ENCODE assay signal across 18 cellular contexts in genomic region chr1:219432191-219432606, GRCh38.
DNase-seq lines count a peak whose midpoint lies in the region; FAIRE-seq and TF ChIP-seq lines count a peak whose summit lies in the region.
"Had no signal": no experiment of that assay in that cellular context is flagged by ENCODE, and none has a peak within 500 bp of the region (broad histone marks: within the 10 kb centered on the region; RNA-seq: fewer than 3 reads in every experiment).

No MANE protein-coding gene starts in this region.

- H3K4me2 ChIP-seq in astrocyte (ENCODE audit: low read length) (no peak overlapping the region), H9 (ENCODE audit: insufficient read depth, insufficient read length, low read length) (no peak overlapping the region)
- H3K4me2 ChIP-seq: BLaER1 had no signal

- no peak overlapping the region for H3K23ac ChIP-seq in H9 (ENCODE audit: insufficient read length, low read depth, low read length)

- intact Hi-C loops in esophagus muscularis mucosa (cut with DNase I) = no loop called here

- no peak overlapping the region for H4K5ac ChIP-seq in H9 (ENCODE audit: insufficient read length, low read depth, low read length)

- H3K18ac ChIP-seq in H9 (ENCODE audit: insufficient read length, low read depth, low read length) = no peak overlapping the region

- no peaks in the 10 kb centered on the region for H4K20me1 ChIP-seq in astrocyte (ENCODE audit: insufficient read depth, low read length)
- no peaks in the 10 kb centered on the region for H4K20me1 ChIP-seq in H9 (ENCODE audit: control insufficient read depth, insufficient read depth, insufficient read length)
- H4K20me1 ChIP-seq: BLaER1 had no signal

- no peaks in the 10 kb centered on the region for H3K79me1 ChIP-seq in H9 (ENCODE audit: insufficient read depth, low read depth, low read length, poor library complexity, severe bottlenecking)

- no peak overlapping the region for H3K4ac ChIP-seq in H9 (ENCODE audit: low read depth, low read length)

- no peak overlapping the region for H2BK20ac ChIP-seq in H9 (ENCODE audit: low read depth, low read length, poor library complexity, severe bottlenecking)

- H2AFZ ChIP-seq in astrocyte (ENCODE audit: low read depth, low read length) (no peak overlapping the region), H9 (ENCODE audit: low read length) (no peak overlapping the region)

- H3K9me3 Mint-ChIP-seq in astrocyte (ENCODE audit: unreplicated experiment) = no peaks in the 10 kb centered on the region
- no peaks in the 10 kb centered on the region for H3K9me3 Mint-ChIP-seq in nephron
- no peaks in the 10 kb centered on the region for H3K9me3 Mint-ChIP-seq in H9

- no peak overlapping the region for H4K8ac ChIP-seq in H9 (replicated peaks; ENCODE audit: insufficient read length, low read depth, low read length)

- H3K79me2 ChIP-seq in astrocyte (ENCODE audit: insufficient read depth, low read length) (no peaks in the 10 kb centered on the region), H9 (ENCODE audit: insufficient read depth, low read length) (no peaks in the 10 kb centered on the region)

- H3K27ac ChIP-seq in astrocyte (ENCODE audit: low read depth, low read length) (no peak overlapping the region), esophagus muscularis mucosa (replicated peaks in 1 of 4) (no peak overlapping the region), H9 (ENCODE audit: insufficient read length, low read depth, low read length) (no peak overlapping the region)
- H3K27ac ChIP-seq: 22Rv1, BLaER1 had no signal

- H3K14ac ChIP-seq in H9 (ENCODE audit: insufficient read depth, low read length) = no peak overlapping the region

- H2BK5ac ChIP-seq in H9 (ENCODE audit: insufficient read length, low read length) = no peak overlapping the region

- WGBS in esophagus muscularis mucosa = 88% methylated on average over 3 of the region's 3 CpGs
- WGBS in H9 (ENCODE audit: extremely low coverage, insufficient read length, low lambda C conversion rate) = no CpG with 5 or more reads among the region's 3 CpGs

- no peak overlapping the region for H3K56ac ChIP-seq in H9 (ENCODE audit: insufficient read length, low read depth, low read length)

- no peak overlapping the region for H3K9ac ChIP-seq in astrocyte (ENCODE audit: low read length)
- H3K9ac ChIP-seq in H9 (ENCODE audit: extremely low read depth, insufficient read length, low read length) = no peak overlapping the region
- H3K9ac ChIP-seq: BLaER1 had no signal

- no peaks in the 10 kb centered on the region for H3K36me3 Mint-ChIP-seq in astrocyte (ENCODE audit: low read depth, unreplicated experiment)
- H3K36me3 Mint-ChIP-seq in nephron (ENCODE audit: low read depth) = no peaks in the 10 kb centered on the region
- H3K36me3 Mint-ChIP-seq in H9 (ENCODE audit: insufficient read depth in 1 of 3, low read depth in 3 of 3) = no peaks in the 10 kb centered on the region

- no peak overlapping the region for H3T11ph ChIP-seq in H9 (ENCODE audit: low read length)

- H3K27me3 ChIP-seq in astrocyte (ENCODE audit: insufficient read depth, low read length) = no peaks in the 10 kb centered on the region
- H3K27me3 ChIP-seq in esophagus muscularis mucosa = no peaks in the 10 kb centered on the region
- no peaks in the 10 kb centered on the region for H3K27me3 ChIP-seq in H9 (ENCODE audit: insufficient read depth, low read length)
- H3K27me3 ChIP-seq: BLaER1 had no signal

- H3K4me1 Mint-ChIP-seq in astrocyte (ENCODE audit: low read depth, unreplicated experiment) (peaks cover 3% of the 10 kb centered on the region), nephron (peaks cover 46% of the 10 kb centered on the region), H9 (peaks cover 26 to 27% of the 10 kb centered on the region in 2 experiments)

- H3K4me1 ChIP-seq in astrocyte (ENCODE audit: insufficient read depth, low read length) (no peaks in the 10 kb centered on the region), esophagus muscularis mucosa (peaks cover 0 to 10% (median 9%) of the 10 kb centered on the region in 4 donors), H9 (ENCODE audit: insufficient read depth, low read length) (peaks cover 4% of the 10 kb centered on the region; the same call in 1 of the 2 replicates)
- H3K4me1 ChIP-seq: BLaER1 had no signal

- H3K9me3 ChIP-seq in astrocyte (ENCODE audit: insufficient read depth, low read depth, low read length) = no peaks in the 10 kb centered on the region
- no peaks in the 10 kb centered on the region for H3K9me3 ChIP-seq in esophagus muscularis mucosa
- no peaks in the 10 kb centered on the region for H3K9me3 ChIP-seq in H9 (ENCODE audit: control insufficient read depth, low read depth, low read length)
- H3K9me3 ChIP-seq: BLaER1, HAP-1 had no signal

- peak; percentile 6 for DNase-seq in NCI-H146 (lab: John Stamatoyannopoulos, UW)
- no peak for DNase-seq in NCI-H146 treated with DMSO at 0.1 percent for 48 hours (lab: John Stamatoyannopoulos, UW; ENCODE audit: unreplicated experiment)
- DNase-seq in NCI-H226 = peak; percentile 1
- DNase-seq in astrocyte (ENCODE audit: low read depth) = peak; percentile 53
- no peak for DNase-seq in esophagus muscularis mucosa (ENCODE audit: extremely low spot score)
- no peak for DNase-seq in DMS 273 (lab: John Stamatoyannopoulos, UW; ENCODE audit: unreplicated experiment)
- DNase-seq in H9 = no peak
- DNase-seq: EL, IMR-90, NCI-H1048, NCI-H1694, NCI-H446, NCI-H748 treated with DMSO at 0.1 percent for 48 hours, SHP77 had no signal

- FAIRE-seq in astrocyte (lab: Jason Lieb, UNC) = no peak

- no peak overlapping the region for H3K4me3 Mint-ChIP-seq in astrocyte (ENCODE audit: unreplicated experiment)
- no peak overlapping the region for H3K4me3 Mint-ChIP-seq in nephron
- H3K4me3 Mint-ChIP-seq in H9 = no peak overlapping the region

- H2BK12ac ChIP-seq in H9 (ENCODE audit: insufficient read length, low read depth, low read length) = no peak overlapping the region

- H3K4me3 ChIP-seq in astrocyte (ENCODE audit: insufficient read depth, low read depth, low read length) (no peak overlapping the region), esophagus muscularis mucosa (no peak overlapping the region)
- H3K4me3 ChIP-seq: BLaER1, HAP-1 had no signal

- H3K27me3 Mint-ChIP-seq in astrocyte (ENCODE audit: low read depth, unreplicated experiment) (no peaks in the 10 kb centered on the region), nephron (ENCODE audit: low read depth) (no peaks in the 10 kb centered on the region), H9 (ENCODE audit: low read depth) (no peaks in the 10 kb centered on the region)

- no peak overlapping the region for H2BK120ac ChIP-seq in H9 (ENCODE audit: low read depth, low read length, poor library complexity, severe bottlenecking)

- H2AK5ac ChIP-seq in H9 (ENCODE audit: insufficient read length, low read length) = no peak overlapping the region

- H3K23me2 ChIP-seq in H9 (ENCODE audit: insufficient read length, low read depth, low read length, poor library complexity, severe bottlenecking) = no peaks in the 10 kb centered on the region

- H2BK15ac ChIP-seq in H9 (ENCODE audit: low read depth, low read length) = no peak overlapping the region

- H3K36me3 ChIP-seq in astrocyte (ENCODE audit: insufficient read depth, low read length) (no peaks in the 10 kb centered on the region), esophagus muscularis mucosa (no peaks in the 10 kb centered on the region)
- H3K36me3 ChIP-seq: BLaER1, HAP-1 had no signal

- TF ChIP-seq CTCF in astrocyte (IDR thresholded peaks at IDR 0.05; ENCODE audit: insufficient read depth, low read depth, low read length) = no peak
- TF ChIP-seq CTCF in nephron (IDR thresholded peaks at IDR 0.05; ENCODE audit: unreplicated experiment in 3 of 3) = no peak
- TF ChIP-seq CTCF in esophagus muscularis mucosa (IDR thresholded peaks at IDR 0.05) = no peak
- TF ChIP-seq CTCF in H9 (conservative IDR thresholded peaks at IDR 0.05) = no peak

- H3K27ac Mint-ChIP-seq in astrocyte (ENCODE audit: unreplicated experiment) (no peak overlapping the region), nephron (peak overlapping the region in 2 of 3 experiments; percentile 67 to 79), H9 (no peak overlapping the region; a peak in 1 of 7 replicates)

- no peak for TF ChIP-seq POLR2A in esophagus muscularis mucosa (IDR thresholded peaks at IDR 0.05; ENCODE audit: low read depth)

- no peak for TF ChIP-seq EP300 in esophagus muscularis mucosa (IDR thresholded peaks at IDR 0.05)

- no peak overlapping the region for H4K91ac ChIP-seq in H9 (ENCODE audit: insufficient read length, low read depth, low read length)

Comparison
In these comparisons a context has a peak if more than half of its experiments do, and no peak if none do; other contexts are left out.
1. DNase-seq: peak in NCI-H146 (single experiment), NCI-H226 (single experiment) and astrocyte (single experiment); none in NCI-H146 treated with DMSO at 0.1 percent for 48 hours (single experiment), esophagus muscularis mucosa (single experiment), DMS 273 (single experiment) and H9 (single experiment).
2. H3K27ac Mint-ChIP-seq: peak in nephron (2 of 3); none in astrocyte (single experiment) and H9 (0 of 3).